24 cellular contexts compared by ENCODE assay signal in genomic region chr18:37179384-37179783, GRCh38.
DNase-seq lines count a peak whose midpoint lies in the region; ATAC-seq and TF ChIP-seq lines count a peak whose summit lies in the region.
"Had no signal": no experiment of that assay in that cellular context is flagged by ENCODE, and none has a peak within 500 bp of the region (broad histone marks: within the 10 kb centered on the region; RNA-seq: fewer than 3 reads in every experiment).

No MANE protein-coding gene starts in this region.

- H3K9me3 Mint-ChIP-seq in endodermal cell (no peaks in the 10 kb centered on the region), GM23338 (no peaks in the 10 kb centered on the region; the same call in 2 of the 3 replicates)
- H3K9me3 Mint-ChIP-seq: activated CD4-positive, alpha-beta T cell treated with anti-CD3 and anti-CD28 coated beads, Interleukin-2, amount 10 ng/mL, durations not matched to agents 24 days and 14 days; stimulated activated naive CD8-positive, alpha-beta T cell treated with anti-CD3 and anti-CD28 coated beads, Interleukin-15, amount 100 ng/mL, for 72 hours; type B pancreatic cell had no signal

- H3K27me3 ChIP-seq in endodermal cell (ENCODE audit: control insufficient read depth, insufficient read depth, low read length, poor library complexity, severe bottlenecking): no peaks in the 10 kb centered on the region
- no peaks in the 10 kb centered on the region for H3K27me3 ChIP-seq in GM23338 (ENCODE audit: insufficient read depth)
- H3K27me3 ChIP-seq: ovary had no signal

- no peaks in the 10 kb centered on the region for H3K36me3 Mint-ChIP-seq in endodermal cell (ENCODE audit: low read depth)
- peaks cover 4% of the 10 kb centered on the region; the same call in 1 of the 3 replicates for H3K36me3 Mint-ChIP-seq in GM23338 (ENCODE audit: low read depth)

- DNase-seq in NCI-H526 (lab: John Stamatoyannopoulos, UW) (peak; percentile 10 to 11), NCI-H526 treated with DMSO at 0.1 percent for 48 hours (lab: John Stamatoyannopoulos, UW) (no peak), NCI-H748 (lab: John Stamatoyannopoulos, UW; ENCODE audit: unreplicated experiment) (peak; percentile 86), endodermal cell (no peak), NCI-H2107 (lab: John Stamatoyannopoulos, UW) (no peak), GM23338 (ENCODE audit: low spot score) (no peak)
- no peak for DNase-seq in stimulated activated CD4-positive, alpha-beta T cell treated with anti-CD3 and anti-CD28 coated beads, Interleukin-4, amount 100 ng/mL, for 24 hours
- DNase-seq in activated CD4-positive, CD25-positive, alpha-beta regulatory T cell (lab: John Stamatoyannopoulos, UW): no peak
- DNase-seq: activated CD4-positive, alpha-beta T cell treated with anti-CD3 and anti-CD28 coated beads, Interleukin-2, amount 10 ng/mL, durations not matched to agents 24 days and 14 days; activated effector memory CD4-positive, alpha-beta T cell treated with anti-CD3 and anti-CD28 coated beads, Interleukin-2, amount 50 U/mL, for 16 hours; foreskin fibroblast; GOT3; hippocampal formation; islet precursor cell; Kasumi-1; naive B cell; NCI-H1436 treated with DMSO at 0.1 percent for 48 hours; NK-92 treated with Interleukin-12 subunit alpha and Interleukin-12 subunit beta, amount 100 ng/mL, for 24 hours; ovary; stimulated activated CD4-positive, alpha-beta T cell treated with anti-CD3 and anti-CD28 coated beads, Interleukin-2, amount 100 ng/mL, for 24 hours; stimulated activated naive CD8-positive, alpha-beta T cell treated with anti-CD3 and anti-CD28 coated beads, Interleukin-15, amount 100 ng/mL, for 72 hours had no signal

- peaks cover 63% of the 10 kb centered on the region for H3K4me1 Mint-ChIP-seq in endodermal cell
- peaks cover 28% of the 10 kb centered on the region for H3K4me1 Mint-ChIP-seq in GM23338
- H3K4me1 Mint-ChIP-seq: activated CD4-positive, alpha-beta T cell treated with anti-CD3 and anti-CD28 coated beads, Interleukin-2, amount 10 ng/mL, durations not matched to agents 24 days and 14 days; B cell; naive B cell; stimulated activated naive CD8-positive, alpha-beta T cell treated with anti-CD3 and anti-CD28 coated beads, Interleukin-15, amount 100 ng/mL, for 72 hours had no signal

- H3K36me3 ChIP-seq in endodermal cell (ENCODE audit: control insufficient read depth, insufficient read depth, low read length) (no peaks in the 10 kb centered on the region), GM23338 (ENCODE audit: insufficient read depth) (no peaks in the 10 kb centered on the region)
- H3K36me3 ChIP-seq: ovary had no signal

- H3K27ac Mint-ChIP-seq in endodermal cell (no peak overlapping the region), GM23338 (no peak overlapping the region)
- H3K27ac Mint-ChIP-seq: activated CD4-positive, alpha-beta T cell treated with anti-CD3 and anti-CD28 coated beads, Interleukin-2, amount 10 ng/mL, durations not matched to agents 24 days and 14 days; B cell; naive B cell; stimulated activated naive CD8-positive, alpha-beta T cell treated with anti-CD3 and anti-CD28 coated beads, Interleukin-15, amount 100 ng/mL, for 72 hours; type B pancreatic cell had no signal

- ATAC-seq in GM23338: no peak
- ATAC-seq: stimulated activated naive CD8-positive, alpha-beta T cell treated with anti-CD3 and anti-CD28 coated beads, Interleukin-15, amount 100 ng/mL, for 72 hours had no signal

- H3K9me3 ChIP-seq in endodermal cell (ENCODE audit: control insufficient read depth, low read length): no peaks in the 10 kb centered on the region
- H3K9me3 ChIP-seq: ovary had no signal

- no peak overlapping the region for H2AFZ ChIP-seq in GM23338

- no peak overlapping the region for H3K4me3 Mint-ChIP-seq in endodermal cell
- H3K4me3 Mint-ChIP-seq in GM23338: no peak overlapping the region
- H3K4me3 Mint-ChIP-seq: activated CD4-positive, alpha-beta T cell treated with anti-CD3 and anti-CD28 coated beads, Interleukin-2, amount 10 ng/mL, durations not matched to agents 24 days and 14 days; B cell; naive B cell; stimulated activated naive CD8-positive, alpha-beta T cell treated with anti-CD3 and anti-CD28 coated beads, Interleukin-15, amount 100 ng/mL, for 72 hours; type B pancreatic cell had no signal

- H4K20me1 ChIP-seq in GM23338 (replicated peaks; ENCODE audit: insufficient read depth): no peaks in the 10 kb centered on the region

- no peaks in the 10 kb centered on the region for H3K27me3 Mint-ChIP-seq in endodermal cell (ENCODE audit: insufficient read depth)
- H3K27me3 Mint-ChIP-seq in GM23338 (ENCODE audit: insufficient read depth, low read depth, poor library complexity): peaks cover 2% of the 10 kb centered on the region
- H3K27me3 Mint-ChIP-seq: activated CD4-positive, alpha-beta T cell treated with anti-CD3 and anti-CD28 coated beads, Interleukin-2, amount 10 ng/mL, durations not matched to agents 24 days and 14 days; B cell; naive B cell; stimulated activated naive CD8-positive, alpha-beta T cell treated with anti-CD3 and anti-CD28 coated beads, Interleukin-15, amount 100 ng/mL, for 72 hours had no signal

- no peak overlapping the region for H3K4me2 ChIP-seq in GM23338

- H3K4me3 ChIP-seq in endodermal cell (ENCODE audit: low read length): peak overlapping the region; percentile 6
- no peak overlapping the region for H3K4me3 ChIP-seq in GM23338
- H3K4me3 ChIP-seq: ovary had no signal

- no peaks in the 10 kb centered on the region for H3K79me2 ChIP-seq in GM23338 (replicated peaks; ENCODE audit: insufficient read depth)

- TF ChIP-seq CTCF in endodermal cell (conservative IDR thresholded peaks at IDR 0.05) (no peak), GM23338 (conservative IDR thresholded peaks at IDR 0.05; ENCODE audit: low read depth in 2 of 2) (no peak)

- no peaks in the 10 kb centered on the region for H3K9me2 ChIP-seq in GM23338 (ENCODE audit: insufficient read depth)

- H3K4me1 ChIP-seq in endodermal cell (ENCODE audit: control insufficient read depth, insufficient read depth, low read length) (peaks cover 30% of the 10 kb centered on the region), GM23338 (ENCODE audit: insufficient read depth) (peaks cover 13% of the 10 kb centered on the region)

- no peak overlapping the region for H3K9ac ChIP-seq in endodermal cell (ENCODE audit: extremely low read depth, low read length, poor library complexity, severe bottlenecking)

- H3K27ac ChIP-seq in endodermal cell (ENCODE audit: low read depth, low read length) (no peak overlapping the region), GM23338 (ENCODE audit: low read depth) (no peak overlapping the region)
- H3K27ac ChIP-seq: epithelial cell of prostate, ovary had no signal

- no peaks in the 10 kb centered on the region for H3F3A ChIP-seq in GM23338 (replicated peaks; ENCODE audit: low read depth)

TF ChIP-seq in GM23338, 12 proteins besides CTCF, POLR2A, EP300 and RAD21 (continues in another document):
- no peak for TF ChIP-seq CREB1 (CRISPR knock-in tag; IDR thresholded peaks at IDR 0.05; ENCODE audit: low read depth)

Comparison
In these comparisons a context has a peak if more than half of its experiments do, and no peak if none do; other contexts are left out.
1. DNase-seq: peak in NCI-H526 (2 of 2) and NCI-H748 (single experiment); none in NCI-H526 treated with DMSO at 0.1 percent for 48 hours (single experiment), endodermal cell (single experiment), stimulated activated CD4-positive, alpha-beta T cell treated with anti-CD3 and anti-CD28 coated beads, Interleukin-4, amount 100 ng/mL, for 24 hours (single experiment), NCI-H2107 (single experiment), GM23338 (single experiment) and activated CD4-positive, CD25-positive, alpha-beta regulatory T cell (0 of 4).